9 cellular contexts compared by ENCODE assay signal in the genomic region with DNA sequence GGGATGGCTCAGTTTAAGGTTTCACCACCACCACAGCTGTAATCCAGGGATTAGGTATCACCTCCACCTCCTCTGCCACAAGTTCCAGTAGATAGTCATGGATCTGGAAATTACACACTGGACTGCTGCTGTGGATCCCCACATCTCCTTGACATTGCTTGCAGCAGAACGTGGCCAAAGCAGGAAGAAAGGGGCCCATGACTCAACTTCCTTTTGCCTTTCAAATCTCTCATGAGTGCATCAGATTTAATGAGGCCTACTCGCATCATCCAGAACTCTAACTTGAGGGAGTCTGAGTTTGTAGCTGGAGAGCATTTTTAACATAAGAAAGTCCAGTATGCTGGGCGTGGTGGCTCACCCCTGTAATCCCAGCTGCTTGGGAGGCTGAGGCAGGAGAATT. TPM values are rescaled to one million over a fixed set of nuclear protein-coding genes. Genes with fewer than 3 reads are reported as not detected.
DNase-seq lines count a peak whose midpoint lies in the region; ATAC-seq, FAIRE-seq and TF ChIP-seq lines count a peak whose summit lies in the region.
"Had no signal": no experiment of that assay in that cellular context is flagged by ENCODE, and none has a peak within 500 bp of the region (broad histone marks: within the 10 kb centered on the region; RNA-seq: fewer than 3 reads in every experiment).

No MANE protein-coding gene starts in this region.

- no peaks in the 10 kb centered on the region for H3K79me2 ChIP-seq in HepG2 (ENCODE audit: insufficient read depth, low read length)

- TF ChIP-seq POLR2A in ovary (IDR thresholded peaks at IDR 0.05) (no peak), HepG2 (IDR thresholded peaks at IDR 0.05; ENCODE audit: insufficient read depth in 1 of 2, low read depth in 2 of 2, low read length in 2 of 2) (no peak)

- no peaks in the 10 kb centered on the region for H4K20me1 ChIP-seq in HepG2 (ENCODE audit: insufficient read depth, low read length)

- whole genome bisulfite sequencing in ovary, 3 donors: 87 to 92% (median 91%) methylated on average over 3 of the region's 3 CpGs
- 43% methylated on average over 3 of the region's 3 CpGs for WGBS in HepG2 (ENCODE audit: low lambda C conversion rate)

- no peak for TF ChIP-seq EP300 in ovary (IDR thresholded peaks at IDR 0.05)
- no peak for TF ChIP-seq EP300 in HepG2 (IDR thresholded peaks at IDR 0.05; ENCODE audit: low read depth in 2 of 2, low read length in 2 of 2)
- TF ChIP-seq EP300 in HepG2 (CRISPR knock-in tag; IDR thresholded peaks at IDR 0.05; ENCODE audit: borderline replicate concordance): no peak

- no peak overlapping the region for H2AFZ ChIP-seq in HepG2 (ENCODE audit: low read length)

- BruUV-seq in HepG2 (replicated peaks; lab: Mats Ljungman, UMichigan): no TSS peak

- no peak for TF ChIP-seq RAD21 in HepG2 (CRISPR knock-in tag; IDR thresholded peaks at IDR 0.05)

- H3K4me1 Mint-ChIP-seq in activated CD8-positive, alpha-beta T cell treated with anti-CD3 and anti-CD28 coated beads for 36 hours (ENCODE audit: low read depth): peaks cover 20% of the 10 kb centered on the region
- H3K4me1 Mint-ChIP-seq in immature natural killer cell: peaks cover 27 to 30% of the 10 kb centered on the region in 2 donors
- peaks cover 0 to 15% (median 10%) of the 10 kb centered on the region in 4 donors for H3K4me1 Mint-ChIP-seq in naive thymus-derived CD8-positive, alpha-beta T cell

- H3K9me3 Mint-ChIP-seq in activated CD8-positive, alpha-beta T cell treated with anti-CD3 and anti-CD28 coated beads for 36 hours: no peaks in the 10 kb centered on the region
- H3K9me3 Mint-ChIP-seq in immature natural killer cell: no peaks in the 10 kb centered on the region
- no peaks in the 10 kb centered on the region for H3K9me3 Mint-ChIP-seq in naive thymus-derived CD8-positive, alpha-beta T cell

- CTCF ChIA-PET in activated CD8-positive, alpha-beta T cell treated with anti-CD3 and anti-CD28 coated beads for 36 hours (lab: Charles Lee): interaction anchor here (1.0 to 1.2 kb wide), 2 partner anchors 24 to 50 kb away, joined by 3 read pairs; no protein-coding TSS in a partner anchor
- CTCF ChIA-PET in HepG2 (lab: Yijun Ruan, JAX; ENCODE audit: low intra/inter-chr PET ratio, low total read pairs): no interaction called here

- no peak for TF ChIP-seq CTCF in activated CD8-positive, alpha-beta T cell treated with anti-CD3 and anti-CD28 coated beads for 36 hours (IDR thresholded peaks at IDR 0.05)
- TF ChIP-seq CTCF in ovary (IDR thresholded peaks at IDR 0.05): no peak
- no peak for TF ChIP-seq CTCF in HepG2 (CRISPR knock-in tag; IDR thresholded peaks at IDR 0.05)

- H3K9me3 ChIP-seq in ovary (no peaks in the 10 kb centered on the region), HepG2 (ENCODE audit: low read length) (no peaks in the 10 kb centered on the region)

- intact Hi-C loops in activated CD8-positive, alpha-beta T cell treated with anti-CD3 and anti-CD28 coated beads for 36 hours (cut with micrococcal nuclease): no loop called here
- intact Hi-C loops in ovary (cut with DNase I) (no loop called here), HepG2 (cut with micrococcal nuclease; ENCODE audit: unreplicated experiment) (no loop called here)

- ATAC-seq in activated CD8-positive, alpha-beta T cell treated with anti-CD3 and anti-CD28 coated beads for 36 hours: peak; percentile 88
- no peak for ATAC-seq in naive thymus-derived CD8-positive, alpha-beta T cell
- no peak for ATAC-seq in GM19023 (IDR thresholded peaks at IDR 0.05; ENCODE audit: unreplicated experiment)
- no peak for ATAC-seq in HepG2

- POLR2A ChIA-PET in activated CD8-positive, alpha-beta T cell treated with anti-CD3 and anti-CD28 coated beads for 36 hours (lab: Charles Lee): interaction anchor here (0.6 to 1.5 kb wide), 3 partner anchors 9 to 303 kb away, joined by 3 read pairs; no protein-coding TSS in a partner anchor
- POLR2A ChIA-PET in naive thymus-derived CD8-positive, alpha-beta T cell (lab: Charles Lee): interaction anchor here (0.9 kb wide), 1 partner anchor 71 kb away, joined by 3 read pairs; no protein-coding TSS in a partner anchor
- POLR2A ChIA-PET in HepG2 (lab: Yijun Ruan, JAX): no interaction called here

- no peak overlapping the region for H3K9ac ChIP-seq in HepG2 (ENCODE audit: insufficient read depth, low read depth, low read length)

- H3K27ac Mint-ChIP-seq in activated CD8-positive, alpha-beta T cell treated with anti-CD3 and anti-CD28 coated beads for 36 hours: peak overlapping the region; percentile 67
- H3K27ac Mint-ChIP-seq in immature natural killer cell: peak overlapping the region in 5 of 6 donors; percentile 45 to 89 (median 62)
- H3K27ac Mint-ChIP-seq in naive thymus-derived CD8-positive, alpha-beta T cell: peak overlapping the region in 3 of 10 donors; percentile 14 to 33 (median 31)

- no peak overlapping the region for H3K4me2 ChIP-seq in HepG2 (ENCODE audit: low read depth, low read length)

- FAIRE-seq in HepG2 (lab: Jason Lieb, UNC): no peak

- H3K4me1 ChIP-seq in ovary (ENCODE audit: insufficient read depth) (no peaks in the 10 kb centered on the region), HepG2 (ENCODE audit: insufficient read depth, low read length) (peaks cover 21% of the 10 kb centered on the region)

- no peak overlapping the region for H3K27ac ChIP-seq in ovary
- H3K27ac ChIP-seq in HepG2 (ENCODE audit: extremely low read length, insufficient read depth, low read length): no peak overlapping the region

- H3K4me3 ChIP-seq in ovary (no peak overlapping the region), HepG2 (replicated peaks in 1 of 3; ENCODE audit: insufficient read depth in 1 of 3, low read depth in 2 of 3, low read length in 3 of 3) (no peak overlapping the region)

- H3K4me3 Mint-ChIP-seq in activated CD8-positive, alpha-beta T cell treated with anti-CD3 and anti-CD28 coated beads for 36 hours: no peak overlapping the region
- H3K4me3 Mint-ChIP-seq in immature natural killer cell: peak overlapping the region in 1 of 5 donors; percentile 19
- no peak overlapping the region for H3K4me3 Mint-ChIP-seq in naive thymus-derived CD8-positive, alpha-beta T cell

- H3K36me3 Mint-ChIP-seq in activated CD8-positive, alpha-beta T cell treated with anti-CD3 and anti-CD28 coated beads for 36 hours (ENCODE audit: low read depth): no peaks in the 10 kb centered on the region
- H3K36me3 Mint-ChIP-seq in immature natural killer cell: peaks cover 0 to under 1% (median 0%) of the 10 kb centered on the region in 3 donors
- no peaks in the 10 kb centered on the region for H3K36me3 Mint-ChIP-seq in naive thymus-derived CD8-positive, alpha-beta T cell

- no peaks in the 10 kb centered on the region for H3K36me3 ChIP-seq in ovary
- H3K36me3 ChIP-seq in HepG2 (replicated peaks in 1 of 2; ENCODE audit: control insufficient read depth in 1 of 2, insufficient read depth in 2 of 2, low read length in 2 of 2): no peaks in the 10 kb centered on the region

- H3K27me3 Mint-ChIP-seq in activated CD8-positive, alpha-beta T cell treated with anti-CD3 and anti-CD28 coated beads for 36 hours: no peaks in the 10 kb centered on the region
- no peaks in the 10 kb centered on the region for H3K27me3 Mint-ChIP-seq in immature natural killer cell (ENCODE audit: low read depth in 3 of 3)
- H3K27me3 Mint-ChIP-seq in naive thymus-derived CD8-positive, alpha-beta T cell: no peaks in the 10 kb centered on the region

- in situ Hi-C loops in HepG2 (cut with HindIII; ENCODE audit: extremely low pct_ligation_motif_present, low pct_unique_long_range_greater_than_20kb): no loop called here

- H3K27me3 ChIP-seq in ovary: no peaks in the 10 kb centered on the region
- peaks cover 0 to 50% of the 10 kb centered on the region in 2 experiments; a peak in 4 of 5 replicates for H3K27me3 ChIP-seq in HepG2 (ENCODE audit: control insufficient read depth in 1 of 2, insufficient read depth in 2 of 2, low read length in 2 of 2)

- DNase-seq in Daoy (ENCODE audit: low read depth) (peak; percentile 63), LHCN-M2 (ENCODE audit: low read depth) (peak; percentile 58), immature natural killer cell (no peak), ovary (no peak), HepG2 (ENCODE audit: low spot score) (no peak)
- peak; percentile 42 for DNase-seq in activated CD8-positive, alpha-beta T cell treated with anti-CD3 and anti-CD28 coated beads for 36 hours
- DNase-seq in naive thymus-derived CD8-positive, alpha-beta T cell: no peak
- DNase-seq: DND-41 had no signal

TF ChIP-seq in HepG2, 621 proteins besides CTCF, POLR2A, EP300 and RAD21 (continues in another document):
- no peak for TF ChIP-seq SNAI1 (CRISPR knock-in tag; IDR thresholded peaks at IDR 0.05; ENCODE audit: borderline replicate concordance)

RNA-seq across cellular contexts. Expression of gene TMED10, which starts 29.2 kb away (rescaled TPM):
- 298 and 409 TPM in 2 replicates for total RNA-seq in Daoy (2014; rRNA removed; shearing (Covaris generic))
- total RNA-seq in LHCN-M2 (2014; rRNA removed) (313 and 322 TPM in 2 replicates), ovary (100 to 1,000 TPM; 172 to 446 (median 287) TPM), HepG2 (2016; rRNA removed; fragmentation: Illumina TruSeq; extraction: Trizol) (183 and 311 TPM in 2 replicates)
- polyA plus RNA-seq in LHCN-M2 (2012): 217 TPM
- 100 to 1,000 TPM; 173 to 179 TPM for total RNA-seq in activated CD8-positive, alpha-beta T cell treated with anti-CD3 and anti-CD28 coated beads for 36 hours
- polyA plus RNA-seq in immature natural killer cell (100 to 1,000 TPM; 379 to 442 (median 439) TPM), ovary (100 to 1,000 TPM; 164 to 315 TPM), HepG2 (2011; rRNA removed) (292 and 377 TPM in 2 replicates)
- 100 to 1,000 TPM; 130 to 132 TPM for total RNA-seq in naive thymus-derived CD8-positive, alpha-beta T cell
- 100 to 1,000 TPM; 219 to 318 (median 272) TPM for polyA plus RNA-seq in naive thymus-derived CD8-positive, alpha-beta T cell
- 31.8 and 36.6 TPM in 2 replicates for total RNA-seq in HepG2 (2016; cell fraction: cytosol; rRNA removed; fragmentation: Illumina TruSeq; extraction: Trizol; ENCODE audit: low read depth)
- total RNA-seq in HepG2 (2016; cell fraction: insoluble cytoplasmic fraction; rRNA removed; fragmentation: Illumina TruSeq; extraction: Trizol): 191 and 318 TPM in 2 replicates
- 62.0 and 63.6 TPM in 2 replicates for total RNA-seq in HepG2 (2016; cell fraction: membrane; rRNA removed; fragmentation: Illumina TruSeq; extraction: Trizol)
- 252 and 291 TPM in 2 replicates for total RNA-seq in HepG2 (2016; cell fraction: nucleus; rRNA removed; fragmentation: Illumina TruSeq; extraction: Trizol)
- 308 and 326 TPM in 2 replicates for polyA plus RNA-seq in HepG2 (2011; cell fraction: cytosol; rRNA removed)
- polyA plus RNA-seq in HepG2 (2011; cell fraction: nucleus; rRNA removed): 81.4 and 84.1 TPM in 2 replicates
- 131 and 139 TPM in 2 replicates for polyA plus RNA-seq in HepG2 (2012)
- polyA plus RNA-seq in HepG2 (2016; cell fraction: cytosol; fragmentation: Illumina TruSeq; extraction: Trizol; ENCODE audit: low read depth): 36.6 and 41.3 TPM in 2 replicates
- polyA plus RNA-seq in HepG2 (2016; cell fraction: insoluble cytoplasmic fraction; fragmentation: Illumina TruSeq; extraction: Trizol; ENCODE audit: low read depth): 162 and 165 TPM in 2 replicates
- polyA plus RNA-seq in HepG2 (2016; cell fraction: membrane; fragmentation: Illumina TruSeq; extraction: Trizol; ENCODE audit: low read depth): 58.6 and 59.0 TPM in 2 replicates
- 306 and 326 TPM in 2 replicates for polyA plus RNA-seq in HepG2 (2016; cell fraction: nucleus; fragmentation: Illumina TruSeq; extraction: Trizol; ENCODE audit: insufficient read depth, low read depth)
- polyA minus RNA-seq in HepG2 (2011; rRNA and poly(A)+ RNA removed; ENCODE audit: low replicate concordance): 546 and 919 TPM in 2 replicates
- 247 and 332 TPM in 2 replicates for polyA minus RNA-seq in HepG2 (2011; cell fraction: cytosol; rRNA and poly(A)+ RNA removed)
- 78.8 and 85.5 TPM in 2 replicates for polyA minus RNA-seq in HepG2 (2011; cell fraction: nucleus; rRNA and poly(A)+ RNA removed)

Comparison
In these comparisons a context has a peak if more than half of its experiments do, and no peak if none do; other contexts are left out.
1. DNase-seq: peak in Daoy (single experiment), LHCN-M2 (single experiment) and activated CD8-positive, alpha-beta T cell treated with anti-CD3 and anti-CD28 coated beads for 36 hours (single experiment); none in immature natural killer cell (0 of 3), ovary (0 of 5), naive thymus-derived CD8-positive, alpha-beta T cell (0 of 10) and HepG2 (single experiment).